ENCODE assay signal across 32 cellular contexts in genomic region chr2:12791906-12792305, GRCh38.
DNase-seq lines count a peak whose midpoint lies in the region; ATAC-seq, FAIRE-seq and TF ChIP-seq lines count a peak whose summit lies in the region.
"Had no signal": no experiment of that assay in that cellular context is flagged by ENCODE, and none has a peak within 500 bp of the region (broad histone marks: within the 10 kb centered on the region; RNA-seq: fewer than 3 reads in every experiment).

No MANE protein-coding gene starts in this region.

- in situ Hi-C loops in HepG2 (cut with HindIII; ENCODE audit: extremely low pct_ligation_motif_present, low pct_unique_long_range_greater_than_20kb) (no loop called here), K562 (cut with MboI) (no loop called here)

- DNase-seq in HepG2 (ENCODE audit: low spot score) (no peak), right lobe of liver (no peak), A549 (ENCODE audit: low read depth in 1 of 2, low spot score in 1 of 2) (no peak), K562 (ENCODE audit: extremely low read depth in 1 of 4, low spot score in 3 of 4) (no peak), epithelial cell of esophagus (ENCODE audit: low read depth) (peak; percentile 13), UCSD-AML1 (lab: John Stamatoyannopoulos, UW; ENCODE audit: unreplicated experiment) (no peak), anterior cingulate cortex (lab: John Stamatoyannopoulos, UW) (no peak)
- DNase-seq: 8988T; ACHN; AML-193; BE2C; C1 segment of cervical spinal cord; Caco-2; Calu3; CD4-positive, alpha-beta memory T cell; CD4-positive, alpha-beta T cell; CD4-positive, CD25-positive, alpha-beta regulatory T cell; CD8-positive, alpha-beta memory T cell; CD8-positive, alpha-beta T cell; COR-L47; DMS 273 treated with DMSO at 0.1 percent for 48 hours; DMS153; DMS53; DMS79; DMS79 treated with DMSO at 0.1 percent for 48 hours; DND-41; EL had no signal

- no peak for FAIRE-seq in HepG2 (lab: Jason Lieb, UNC)
- FAIRE-seq in A549 (lab: Jason Lieb, UNC) = no peak
- no peak for FAIRE-seq in K562 (lab: Jason Lieb, UNC)

- no peaks in the 10 kb centered on the region for H3K79me2 ChIP-seq in HepG2 (ENCODE audit: insufficient read depth, low read length)
- no peaks in the 10 kb centered on the region for H3K79me2 ChIP-seq in K562 (ENCODE audit: control insufficient read depth, insufficient read depth, low read length)

- POLR2A ChIA-PET in HepG2 (lab: Yijun Ruan, JAX) = no interaction called here
- POLR2A ChIA-PET in A549 (lab: Yijun Ruan, JAX) = no interaction called here
- POLR2A ChIA-PET in K562 (lab: Yijun Ruan, JAX) = interaction anchor here (0.6 to 1.1 kb wide), 2 partner anchors 16 to 46 kb away, joined by 3 read pairs; no protein-coding TSS in a partner anchor

- H3K27ac ChIP-seq in HepG2 (ENCODE audit: extremely low read length, insufficient read depth, low read length) (no peak overlapping the region), right lobe of liver (no peak overlapping the region), A549 (no peak overlapping the region), K562 (ENCODE audit: extremely low read depth, low read depth, low read length) (no peak overlapping the region)
- H3K27ac ChIP-seq: 22Rv1; BLaER1; BLaER1 treated with 17β-estradiol and CSF1 and Interleukin-3, amounts not matched to agents 10 nM and 100 nM; C4-2B had no signal

- CTCF ChIA-PET in HepG2 (lab: Yijun Ruan, JAX; ENCODE audit: low intra/inter-chr PET ratio, low total read pairs) (no interaction called here), A549 (lab: Yijun Ruan, JAX) (no interaction called here), K562 (lab: Yijun Ruan, JAX; ENCODE audit: low intra/inter-chr PET ratio) (no interaction called here)

- no TSS peak for BruUV-seq in HepG2 (replicated peaks; lab: Mats Ljungman, UMichigan)
- no TSS peak for BruUV-seq in K562 (replicated peaks; lab: Mats Ljungman, UMichigan)

- TF ChIP-seq RAD21 in HepG2 (CRISPR knock-in tag; IDR thresholded peaks at IDR 0.05) (no peak), A549 (conservative IDR thresholded peaks at IDR 0.05 in 1 of 2, IDR thresholded peaks at IDR 0.05 in 1 of 2) (no peak), K562 (CRISPR knock-in tag; conservative IDR thresholded peaks at IDR 0.05 in 1 of 2, IDR thresholded peaks at IDR 0.05 in 1 of 2) (no peak)

- H3K4me3 ChIP-seq in HepG2 (replicated peaks in 1 of 3; ENCODE audit: insufficient read depth in 1 of 3, low read depth in 2 of 3, low read length in 3 of 3) (no peak overlapping the region), right lobe of liver (no peak overlapping the region), A549 (no peak overlapping the region), K562 (no peak overlapping the region), epithelial cell of esophagus (ENCODE audit: low read length) (no peak overlapping the region)
- H3K4me3 ChIP-seq: BLaER1; BLaER1 treated with 17β-estradiol and CSF1 and Interleukin-3, amounts not matched to agents 10 nM and 100 nM had no signal

- intact Hi-C loops in HepG2 (cut with micrococcal nuclease; ENCODE audit: unreplicated experiment) = no loop called here
- intact Hi-C loops in right lobe of liver (cut with DNase I) = no loop called here
- intact Hi-C loops in K562 (cut with micrococcal nuclease) = no loop called here

- TF ChIP-seq POLR2A in HepG2 (IDR thresholded peaks at IDR 0.05; ENCODE audit: insufficient read depth in 1 of 2, low read depth in 2 of 2, low read length in 2 of 2) = no peak
- TF ChIP-seq POLR2A in right lobe of liver (IDR thresholded peaks at IDR 0.05) = no peak
- TF ChIP-seq POLR2A in A549 (IDR thresholded peaks at IDR 0.05; ENCODE audit: low read length) = no peak
- no peak for TF ChIP-seq POLR2A in K562 (conservative IDR thresholded peaks at IDR 0.05)

- no peaks in the 10 kb centered on the region for H3K36me3 ChIP-seq in HepG2 (replicated peaks in 1 of 2; ENCODE audit: control insufficient read depth in 1 of 2, insufficient read depth in 2 of 2, low read length in 2 of 2)
- H3K36me3 ChIP-seq in right lobe of liver = no peaks in the 10 kb centered on the region
- H3K36me3 ChIP-seq in K562 (ENCODE audit: control insufficient read depth, insufficient read depth, low read length) = no peaks in the 10 kb centered on the region
- H3K36me3 ChIP-seq: BE2C; BLaER1; BLaER1 treated with 17β-estradiol and CSF1 and Interleukin-3, amounts not matched to agents 10 nM and 100 nM had no signal

- TF ChIP-seq CTCF in HepG2 (CRISPR knock-in tag; IDR thresholded peaks at IDR 0.05) (no peak), right lobe of liver (IDR thresholded peaks at IDR 0.05) (no peak), A549 (IDR thresholded peaks at IDR 0.05) (no peak), K562 (IDR thresholded peaks at IDR 0.05 in 2 of 3, conservative IDR thresholded peaks at IDR 0.05 in 1 of 3; ENCODE audit: insufficient read depth in 2 of 3, low read depth in 1 of 3, low read length in 3 of 3) (no peak), epithelial cell of esophagus (IDR thresholded peaks at IDR 0.05; ENCODE audit: insufficient read depth, low read depth, low read length, missing control alignments) (no peak)

- TF ChIP-seq EP300 in HepG2 (IDR thresholded peaks at IDR 0.05; ENCODE audit: low read depth in 2 of 2, low read length in 2 of 2) = no peak
- no peak for TF ChIP-seq EP300 in HepG2 (CRISPR knock-in tag; IDR thresholded peaks at IDR 0.05; ENCODE audit: borderline replicate concordance)
- TF ChIP-seq EP300 in A549 (IDR thresholded peaks at IDR 0.05) = no peak
- TF ChIP-seq EP300 in K562 (IDR thresholded peaks at IDR 0.05; ENCODE audit: low read length) = no peak

- H3K27me3 ChIP-seq in HepG2 (ENCODE audit: control insufficient read depth in 1 of 2, insufficient read depth in 2 of 2, low read length in 2 of 2) = no peaks in the 10 kb centered on the region
- H3K27me3 ChIP-seq in right lobe of liver = no peaks in the 10 kb centered on the region
- H3K27me3 ChIP-seq in K562 (ENCODE audit: control insufficient read depth in 2 of 2, insufficient read depth in 2 of 2, low read length in 2 of 2) = no peaks in the 10 kb centered on the region
- H3K27me3 ChIP-seq: BE2C, BLaER1 had no signal

- ATAC-seq in HepG2 (no peak), right lobe of liver (no peak), A549 (no peak), K562 (no peak), HG03457 (IDR thresholded peaks at IDR 0.05; ENCODE audit: unreplicated experiment) (no peak)
- ATAC-seq: CD8-positive, alpha-beta T cell had no signal

- H3K4me2 ChIP-seq in HepG2 (ENCODE audit: low read depth, low read length) = no peak overlapping the region
- H3K4me2 ChIP-seq in A549 = no peak overlapping the region
- no peak overlapping the region for H3K4me2 ChIP-seq in K562 (ENCODE audit: insufficient read depth, low read length)
- H3K4me2 ChIP-seq: BLaER1; BLaER1 treated with 17β-estradiol and CSF1 and Interleukin-3, amounts not matched to agents 10 nM and 100 nM had no signal

- H4K20me1 ChIP-seq in HepG2 (ENCODE audit: insufficient read depth, low read length) = no peaks in the 10 kb centered on the region
- H4K20me1 ChIP-seq in K562 (replicated peaks; ENCODE audit: control insufficient read depth, insufficient read depth, low read length) = no peaks in the 10 kb centered on the region
- H4K20me1 ChIP-seq: BLaER1; BLaER1 treated with 17β-estradiol and CSF1 and Interleukin-3, amounts not matched to agents 10 nM and 100 nM had no signal

- H3K9me3 ChIP-seq in HepG2 (ENCODE audit: low read length) (peaks cover 39% of the 10 kb centered on the region; the same call in 1 of the 2 replicates), right lobe of liver (no peaks in the 10 kb centered on the region), A549 (no peaks in the 10 kb centered on the region), K562 (replicated peaks; ENCODE audit: control insufficient read depth, insufficient read depth, low read depth, low read length) (no peaks in the 10 kb centered on the region)
- H3K9me3 ChIP-seq: BLaER1; BLaER1 treated with 17β-estradiol and CSF1 and Interleukin-3, amounts not matched to agents 10 nM and 100 nM had no signal

- 4% methylated on average over 3 of the region's 3 CpGs for WGBS in HepG2 (ENCODE audit: low lambda C conversion rate)
- 50% methylated on average over 3 of the region's 3 CpGs for WGBS in right lobe of liver (ENCODE audit: insufficient coverage, low coverage, low lambda C conversion rate, missing lambda C conversion rate)
- WGBS in A549 (ENCODE audit: missing lambda C conversion rate) = 2% methylated on average over 3 of the region's 3 CpGs
- 0% methylated on average over 3 of the region's 3 CpGs for WGBS in K562 (ENCODE audit: insufficient coverage, low coverage, missing lambda C conversion rate)

- no peaks in the 10 kb centered on the region for H3K9me1 ChIP-seq in K562 (ENCODE audit: control insufficient read depth, insufficient read depth, low read length)

- H3K9ac ChIP-seq in HepG2 (ENCODE audit: insufficient read depth, low read depth, low read length) (no peak overlapping the region), K562 (ENCODE audit: insufficient read depth in 1 of 2, low read depth in 2 of 2, low read length in 2 of 2) (no peak overlapping the region)
- H3K9ac ChIP-seq: BLaER1; BLaER1 treated with 17β-estradiol and CSF1 and Interleukin-3, amounts not matched to agents 10 nM and 100 nM had no signal

- H3K4me1 ChIP-seq in HepG2 (ENCODE audit: insufficient read depth, low read length) (no peaks in the 10 kb centered on the region), right lobe of liver (no peaks in the 10 kb centered on the region), A549 (no peaks in the 10 kb centered on the region), K562 (replicated peaks in 1 of 2; ENCODE audit: control insufficient read depth in 2 of 2, insufficient read depth in 2 of 2, low read length in 2 of 2) (no peaks in the 10 kb centered on the region)
- H3K4me1 ChIP-seq: BE2C, BLaER1, Caco-2 had no signal

- H2AFZ ChIP-seq in HepG2 (ENCODE audit: low read length) (no peak overlapping the region), K562 (ENCODE audit: low read depth, low read length) (no peak overlapping the region)

TF ChIP-seq in A549, 52 proteins besides CTCF, POLR2A, EP300 and RAD21 (continues in another document):
- TF ChIP-seq USF2 (IDR thresholded peaks at IDR 0.05) (no peak), KDM5A (IDR thresholded peaks at IDR 0.05) (no peak)

TF ChIP-seq in K562, 482 proteins besides CTCF, POLR2A, EP300 and RAD21:
- TF ChIP-seq NCOA2 (IDR thresholded peaks at IDR 0.05; ENCODE audit: partially characterized antibody in 2 of 2) (no peak), C11orf30 (IDR thresholded peaks at IDR 0.05; ENCODE audit: low read depth) (peak; percentile 27; the same call in 1 of the 2 replicates), ZNF316 (IDR thresholded peaks at IDR 0.05) (peak; percentile 60)

Comparison
In these comparisons a context has a peak if more than half of its experiments do, and no peak if none do; other contexts are left out.
1. Of the 241 proteins assayed by ChIP-seq in both HepG2 and K562: peak only in HepG2: MAFF; only in K562: none; in both: none; in neither: 239; mixed calls (peak in some experiments, not most) for 1.